Comparison of ENCODE assay signal across 8 cellular contexts in genomic region chr6:117602151-117602898, GRCh38. TPM values are rescaled to one million over a fixed set of nuclear protein-coding genes. Genes with fewer than 3 reads are reported as not detected.
A peak's percentile ranks its signal among the peaks of the same experiment; 100 is the strongest.
DNase-seq lines count a peak whose midpoint lies in the region; TF ChIP-seq lines count a peak whose summit lies in the region.

TSS of gene GOPC (minus strand) at chr6:117602511. CDS start at chr6:117602288, 223 bp downstream.

- peak within 1 kb of the TSS; percentile 98 for H3K27ac Mint-ChIP-seq in activated naive CD4-positive, alpha-beta T cell treated with anti-CD3 and anti-CD28 coated beads, Interleukin-2, amount 10 ng/mL, durations not matched to agents 7 days and 5 days

- H3K9me3 Mint-ChIP-seq in activated naive CD4-positive, alpha-beta T cell treated with anti-CD3 and anti-CD28 coated beads, Interleukin-2, amount 10 ng/mL, durations not matched to agents 7 days and 5 days: peaks cover 4% of the 10 kb centered on the region

- peaks cover 36% of the 10 kb centered on the region for H3K4me1 Mint-ChIP-seq in activated naive CD4-positive, alpha-beta T cell treated with anti-CD3 and anti-CD28 coated beads, Interleukin-2, amount 10 ng/mL, durations not matched to agents 7 days and 5 days

- CTCF ChIA-PET in activated naive CD4-positive, alpha-beta T cell treated with anti-CD3 and anti-CD28 coated beads, Interleukin-2, amount 10 ng/mL, durations not matched to agents 7 days and 5 days (lab: Charles Lee): interaction anchor here (0.6 to 0.8 kb wide), 3 partner anchors 47 to 123 kb away, joined by 3 read pairs; no protein-coding TSS in a partner anchor

- peak within 1 kb of the TSS; percentile 68 for H3K4me3 ChIP-seq in HFF-Myc (replicated peaks; ENCODE audit: low read depth, low read length)

- no peak for TF ChIP-seq CTCF in HFF-Myc (IDR thresholded peaks at IDR 0.05; ENCODE audit: low read depth, low read length, missing control alignments)

- peaks cover 1% of the 10 kb centered on the region for H3K27me3 Mint-ChIP-seq in activated naive CD4-positive, alpha-beta T cell treated with anti-CD3 and anti-CD28 coated beads, Interleukin-2, amount 10 ng/mL, durations not matched to agents 7 days and 5 days

- DNase-seq in GM04504 (ENCODE audit: low read depth) (peak; percentile 98), HFF-Myc (ENCODE audit: extremely low read depth, low read depth) (peak; percentile 94), NAMALWA (ENCODE audit: low spot score) (peak; percentile 99), SK-N-DZ (ENCODE audit: low spot score) (peak; percentile 99), germinal center (ENCODE audit: low spot score) (peak; percentile 98), non-pigmented ciliary epithelial cell (ENCODE audit: low read depth) (peak; percentile 90), superior temporal gyrus (ENCODE audit: extremely low spot score) (peak; percentile 98)
- peak; percentile 97 for DNase-seq in activated naive CD4-positive, alpha-beta T cell treated with anti-CD3 and anti-CD28 coated beads, Interleukin-2, amount 10 ng/mL, durations not matched to agents 7 days and 5 days

- peaks cover 26% of the 10 kb centered on the region for H3K36me3 Mint-ChIP-seq in activated naive CD4-positive, alpha-beta T cell treated with anti-CD3 and anti-CD28 coated beads, Interleukin-2, amount 10 ng/mL, durations not matched to agents 7 days and 5 days

- H3K4me3 Mint-ChIP-seq in activated naive CD4-positive, alpha-beta T cell treated with anti-CD3 and anti-CD28 coated beads, Interleukin-2, amount 10 ng/mL, durations not matched to agents 7 days and 5 days: peak within 1 kb of the TSS; percentile 100

RNA-seq across cellular contexts. Expression of gene GOPC, which starts in this region (rescaled TPM):
- polyA plus RNA-seq in SK-N-DZ (2014; cell fraction: cytosol; rRNA removed): 34.8 and 37.7 TPM in 2 replicates
- 51.4 and 57.2 TPM in 2 replicates for polyA plus RNA-seq in SK-N-DZ (2014; cell fraction: nucleus; rRNA removed)

Comparison
In these comparisons a context has a peak if more than half of its experiments do, and no peak if none do; other contexts are left out.
1. Peak in every context shown above with its lines: DNase-seq and H3K4me3 ChIP-seq.